20 cellular contexts compared by ENCODE assay signal in genomic region chr13:93325303-93326297, GRCh38.
"Had no signal": no experiment of that assay in that cellular context is flagged by ENCODE, and none has a peak within 500 bp of the region (broad histone marks: within the 10 kb centered on the region; RNA-seq: fewer than 3 reads in every experiment).

No MANE protein-coding gene starts in this region.

- H3K27ac Mint-ChIP-seq: activated naive CD4-positive, alpha-beta T cell treated with anti-CD3 and anti-CD28 coated beads, Interleukin-2, amount 50 U/mL, for 72 hours; activated T-cell treated with anti-CD3 and anti-CD28 coated beads, Interleukin-2, amount 50 U/mL, for 72 hours; naive B cell had no signal

- H3K4me3 Mint-ChIP-seq: activated T-cell treated with anti-CD3 and anti-CD28 coated beads, Interleukin-2, amount 50 U/mL, for 72 hours; central memory CD8-positive, alpha-beta T cell; naive B cell had no signal

- H3K27me3 Mint-ChIP-seq: central memory CD8-positive, alpha-beta T cell; naive B cell had no signal

- H3K27ac ChIP-seq: epithelial cell of prostate, pancreas, psoas muscle, sigmoid colon, transverse colon had no signal

- H3K4me1 ChIP-seq: pancreas, psoas muscle had no signal

- H3K36me3 Mint-ChIP-seq: activated naive CD4-positive, alpha-beta T cell treated with anti-CD3 and anti-CD28 coated beads, Interleukin-2, amount 50 U/mL, for 72 hours; naive B cell had no signal

- H3K4me1 Mint-ChIP-seq: central memory CD8-positive, alpha-beta T cell; naive B cell had no signal

- ATAC-seq: activated naive CD4-positive, alpha-beta T cell treated with anti-CD3 and anti-CD28 coated beads, Interleukin-2, amount 50 U/mL, for 72 hours; activated T-cell treated with anti-CD3 and anti-CD28 coated beads, Interleukin-2, amount 50 U/mL, for 72 hours; left ventricle myocardium superior; pancreas; psoas muscle had no signal

- H3K4me3 ChIP-seq: pancreas, psoas muscle, sigmoid colon, transverse colon had no signal

- H3K27me3 ChIP-seq: pancreas, sigmoid colon, transverse colon had no signal

- DNase-seq: activated CD4-positive, alpha-beta T cell treated with anti-CD3 and anti-CD28 coated beads for 4 hours; activated CD4-positive, alpha-beta T cell treated with anti-CD3 and anti-CD28 coated beads, Interleukin-2, amount 50 U/mL, for 4 hours; activated naive CD4-positive, alpha-beta T cell; activated T-cell treated with anti-CD3 and anti-CD28 coated beads for 4 hours; activated T-cell treated with anti-CD3 and anti-CD28 coated beads, Interleukin-2, amount 50 U/mL, for 72 hours; effector CD8-positive, alpha-beta T cell; left ventricle myocardium superior; naive B cell; nucleus accumbens; pancreas; psoas muscle; sigmoid colon; small intestine; stimulated activated CD4-positive, alpha-beta T cell treated with anti-CD3 and anti-CD28 coated beads, Interleukin-4, amount 100 ng/mL, for 4 hours; stimulated activated CD8-positive, alpha-beta memory T cell treated with anti-CD3 and anti-CD28 coated beads, Interleukin-4, amount 100 ng/mL, for 48 hours; stimulated activated naive CD4-positive, alpha-beta T cell; transverse colon had no signal

- H3K9me3 Mint-ChIP-seq: activated T-cell treated with anti-CD3 and anti-CD28 coated beads, Interleukin-2, amount 50 U/mL, for 72 hours had no signal

- H3K36me3 ChIP-seq: pancreas, sigmoid colon, transverse colon had no signal
